In genomic region chr2:208820289-208820688, GRCh38 we compare ENCODE assay signal across 8 cellular contexts.
DNase-seq lines count a peak whose midpoint lies in the region; ATAC-seq and TF ChIP-seq lines count a peak whose summit lies in the region.

No MANE protein-coding gene starts in this region.

- no peaks in the 10 kb centered on the region for H3K79me2 ChIP-seq in mammary epithelial cell (ENCODE audit: insufficient read depth, low read length)

- BruUV-seq in mammary epithelial cell (replicated peaks; lab: Mats Ljungman, UMichigan), result no TSS peak

- in situ Hi-C loops in mammary epithelial cell (cut with MboI; ENCODE audit: low sequenced_read_pairs in 2 of 2), result no loop called here

- H3K36me3 ChIP-seq in mammary epithelial cell (ENCODE audit: insufficient read depth, low read length), result no peaks in the 10 kb centered on the region

- no peak overlapping the region for H3K4me2 ChIP-seq in mammary epithelial cell (ENCODE audit: insufficient read depth, low read depth, low read length)

- H3K27me3 ChIP-seq in mammary epithelial cell (ENCODE audit: insufficient read depth, low read length), result no peaks in the 10 kb centered on the region

- no peak overlapping the region for H2AFZ ChIP-seq in mammary epithelial cell (ENCODE audit: low read depth, low read length)

- DNase-seq in DMS53 (lab: John Stamatoyannopoulos, UW) (peak; percentile 75), NCI-H1105 treated with DMSO at 0.1 percent for 48 hours (lab: John Stamatoyannopoulos, UW) (peak; percentile 71), mammary epithelial cell (peak; percentile 13), 8988T (no peak), amniotic stem cell (lab: John Stamatoyannopoulos, UW) (no peak)
- no peak for DNase-seq in activated CD8-positive, alpha-beta memory T cell treated with anti-CD3 and anti-CD28 coated beads, Interleukin-2, amount 50 U/mL, for 48 hours
- DNase-seq in activated T-cell treated with anti-CD3 and anti-CD28 coated beads, Interleukin-2, amount 50 U/mL, for 1 hour, result no peak

- no peak overlapping the region for H3K27ac ChIP-seq in mammary epithelial cell (ENCODE audit: insufficient read depth, low read depth, low read length)

- intact Hi-C loops in mammary epithelial cell (cut with micrococcal nuclease), result loop anchor here (1.0 to 5.0 kb wide), 3 partner anchors 353 to 511 kb away; no protein-coding TSS in a partner anchor

- CTCF ChIA-PET in mammary epithelial cell (lab: Charles Lee; ENCODE audit: low non-redundant PET), result no interaction called here

- peak; percentile 15 to 52 for TF ChIP-seq CTCF in mammary epithelial cell (conservative IDR thresholded peaks at IDR 0.05 in 1 of 2, IDR thresholded peaks at IDR 0.05 in 1 of 2; ENCODE audit: extremely low read depth in 1 of 2, insufficient read depth in 1 of 2, low read depth in 1 of 2, low read length in 2 of 2)

- no peaks in the 10 kb centered on the region for H4K20me1 ChIP-seq in mammary epithelial cell (ENCODE audit: insufficient read depth, low read length)

- H3K4me3 ChIP-seq in mammary epithelial cell (replicated peaks in 1 of 3; ENCODE audit: insufficient read depth in 1 of 3, low read depth in 2 of 3, low read length in 3 of 3), result no peak overlapping the region

- dilution Hi-C loops in mammary epithelial cell (cut with HindIII; ENCODE audit: low sequenced_read_pairs), result no loop called here

- no peaks in the 10 kb centered on the region for H3K4me1 ChIP-seq in mammary epithelial cell (ENCODE audit: insufficient read depth, low read length)

- H3K9ac ChIP-seq in mammary epithelial cell (ENCODE audit: insufficient read depth, low read length), result no peak overlapping the region

- peak; percentile 97 for ATAC-seq in GM21737 (IDR thresholded peaks at IDR 0.05; ENCODE audit: unreplicated experiment)

- H3K9me3 ChIP-seq in mammary epithelial cell (replicated peaks; ENCODE audit: insufficient read depth, low read length), result no peaks in the 10 kb centered on the region

Comparison
In these comparisons a context has a peak if more than half of its experiments do, and no peak if none do; other contexts are left out.
1. DNase-seq: peak in DMS53 (single experiment), NCI-H1105 treated with DMSO at 0.1 percent for 48 hours (single experiment) and mammary epithelial cell (single experiment); none in activated CD8-positive, alpha-beta memory T cell treated with anti-CD3 and anti-CD28 coated beads, Interleukin-2, amount 50 U/mL, for 48 hours (single experiment), activated T-cell treated with anti-CD3 and anti-CD28 coated beads, Interleukin-2, amount 50 U/mL, for 1 hour (single experiment), 8988T (single experiment) and amniotic stem cell (single experiment).